ENCODE assay signal across 2 cellular contexts in the genomic region with DNA sequence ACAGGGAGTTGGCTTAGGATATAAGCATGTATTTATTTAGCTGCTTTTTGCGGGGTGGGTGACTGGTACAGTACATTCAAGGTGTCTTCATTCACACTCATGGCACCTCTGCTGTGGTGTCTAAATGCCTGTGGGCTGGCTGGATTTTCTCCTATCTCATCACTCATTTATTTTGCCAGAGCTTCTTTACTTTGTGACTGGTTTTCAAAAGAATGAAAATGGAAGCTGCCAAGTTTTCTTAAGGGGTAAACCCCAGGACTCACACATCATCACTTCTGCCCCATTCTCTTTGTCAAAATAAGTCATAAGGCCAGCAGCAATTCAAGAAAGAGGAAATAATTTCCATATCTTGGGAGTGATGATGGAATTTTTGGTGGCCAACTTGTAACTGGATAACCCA.
TF ChIP-seq lines count a peak whose summit lies in the region.

No MANE protein-coding gene starts in this region.

TF ChIP-seq in IMR-90, 13 proteins besides CTCF, POLR2A, EP300 and RAD21 (continued from another document):
- no peak for TF ChIP-seq FOS (IDR thresholded peaks at IDR 0.05; ENCODE audit: low read depth, low read length)
- no peak for TF ChIP-seq ELK1 (IDR thresholded peaks at IDR 0.05; ENCODE audit: borderline replicate concordance, low read depth, low read length)
- TF ChIP-seq CHD1 (IDR thresholded peaks at IDR 0.05; ENCODE audit: low read depth, low read length) = no peak

TF ChIP-seq in HEK293T, 16 proteins besides CTCF, POLR2A, EP300 and RAD21 (continued from another document):
- TF ChIP-seq BHLHE40 (IDR thresholded peaks at IDR 0.05; ENCODE audit: borderline replicate concordance) = no peak
- no peak for TF ChIP-seq ZNF384 (IDR thresholded peaks at IDR 0.05)
- TF ChIP-seq TARDBP (IDR thresholded peaks at IDR 0.05) = no peak
- no peak for TF ChIP-seq NFRKB (IDR thresholded peaks at IDR 0.05)
- TF ChIP-seq FOXA1 (IDR thresholded peaks at IDR 0.05) = no peak
- TF ChIP-seq FOXK2 (IDR thresholded peaks at IDR 0.05) = no peak
- TF ChIP-seq FOXM1 (IDR thresholded peaks at IDR 0.05; ENCODE audit: borderline replicate concordance) = no peak
- TF ChIP-seq LEF1 (IDR thresholded peaks at IDR 0.05; ENCODE audit: borderline replicate concordance) = no peak
- TF ChIP-seq ARNT (IDR thresholded peaks at IDR 0.05) = no peak
